In the genomic region with DNA sequence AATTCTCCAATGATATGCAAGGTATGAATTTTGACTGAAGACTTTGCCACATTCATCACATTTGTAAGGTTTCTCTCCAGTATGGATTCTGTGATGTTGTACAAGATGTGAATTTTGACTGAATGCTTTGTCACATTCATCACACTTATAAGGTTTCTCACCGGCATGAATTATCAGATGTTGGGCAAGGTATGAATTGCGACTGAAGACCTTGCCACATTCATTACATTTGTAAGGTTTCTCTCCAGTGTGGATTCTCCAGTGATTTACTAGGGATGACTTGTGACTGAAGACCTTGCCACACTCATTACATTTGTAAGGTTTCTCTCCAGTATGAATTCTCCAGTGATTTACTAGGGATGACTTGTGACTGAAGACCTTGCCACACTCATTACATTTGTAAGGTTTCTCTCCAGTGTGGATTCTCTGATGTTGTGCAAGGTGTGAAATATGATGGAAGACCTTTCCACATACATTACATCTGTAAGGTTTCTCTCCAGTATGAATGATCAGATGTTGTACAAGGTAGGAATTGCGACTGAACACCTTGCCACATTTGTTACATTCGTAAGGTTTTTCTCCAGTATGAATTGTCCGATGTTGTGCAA, we compare ENCODE assay signal across 2 cellular contexts.
TF ChIP-seq lines count a peak whose summit lies in the region.

No MANE protein-coding gene starts in this region.

TF ChIP-seq in liver, 16 proteins besides CTCF, POLR2A, EP300 and RAD21:
- TF ChIP-seq, protein P1, sequence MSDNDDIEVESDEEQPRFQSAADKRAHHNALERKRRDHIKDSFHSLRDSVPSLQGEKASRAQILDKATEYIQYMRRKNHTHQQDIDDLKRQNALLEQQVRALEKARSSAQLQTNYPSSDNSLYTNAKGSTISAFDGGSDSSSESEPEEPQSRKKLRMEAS (IDR thresholded peaks at IDR 0.05), result no peak
- TF ChIP-seq YY1 (IDR thresholded peaks at IDR 0.05) (no peak), RXRA (IDR thresholded peaks at IDR 0.05) (no peak), HNF4A (conservative IDR thresholded peaks at IDR 0.05) (no peak), EGR1 (IDR thresholded peaks at IDR 0.05; ENCODE audit: low read depth in 2 of 2) (no peak), HNF4G (IDR thresholded peaks at IDR 0.05) (no peak), FOXA2 (IDR thresholded peaks at IDR 0.05) (no peak), GABPA (IDR thresholded peaks at IDR 0.05 in 1 of 2, conservative IDR thresholded peaks at IDR 0.05 in 1 of 2) (no peak), SP1 (IDR thresholded peaks at IDR 0.05) (no peak), FOXA1 (IDR thresholded peaks at IDR 0.05) (no peak), JUND (IDR thresholded peaks at IDR 0.05) (no peak)
- TF ChIP-seq, protein P2, sequence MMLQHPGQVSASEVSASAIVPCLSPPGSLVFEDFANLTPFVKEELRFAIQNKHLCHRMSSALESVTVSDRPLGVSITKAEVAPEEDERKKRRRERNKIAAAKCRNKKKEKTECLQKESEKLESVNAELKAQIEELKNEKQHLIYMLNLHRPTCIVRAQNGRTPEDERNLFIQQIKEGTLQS (IDR thresholded peaks at IDR 0.05), result no peak
- TF ChIP-seq, protein P3, sequence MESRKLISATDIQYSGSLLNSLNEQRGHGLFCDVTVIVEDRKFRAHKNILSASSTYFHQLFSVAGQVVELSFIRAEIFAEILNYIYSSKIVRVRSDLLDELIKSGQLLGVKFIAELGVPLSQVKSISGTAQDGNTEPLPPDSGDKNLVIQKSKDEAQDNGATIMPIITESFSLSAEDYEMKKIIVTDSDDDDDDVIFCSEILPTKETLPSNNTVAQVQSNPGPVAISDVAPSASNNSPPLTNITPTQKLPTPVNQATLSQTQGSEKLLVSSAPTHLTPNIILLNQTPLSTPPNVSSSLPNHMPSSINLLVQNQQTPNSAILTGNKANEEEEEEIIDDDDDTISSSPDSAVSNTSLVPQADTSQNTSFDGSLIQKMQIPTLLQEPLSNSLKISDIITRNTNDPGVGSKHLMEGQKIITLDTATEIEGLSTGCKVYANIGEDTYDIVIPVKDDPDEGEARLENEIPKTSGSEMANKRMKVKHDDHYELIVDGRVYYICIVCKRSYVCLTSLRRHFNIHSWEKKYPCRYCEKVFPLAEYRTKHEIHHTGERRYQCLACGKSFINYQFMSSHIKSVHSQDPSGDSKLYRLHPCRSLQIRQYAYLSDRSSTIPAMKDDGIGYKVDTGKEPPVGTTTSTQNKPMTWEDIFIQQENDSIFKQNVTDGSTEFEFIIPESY (IDR thresholded peaks at IDR 0.05), result no peak
- TF ChIP-seq, protein P4, sequence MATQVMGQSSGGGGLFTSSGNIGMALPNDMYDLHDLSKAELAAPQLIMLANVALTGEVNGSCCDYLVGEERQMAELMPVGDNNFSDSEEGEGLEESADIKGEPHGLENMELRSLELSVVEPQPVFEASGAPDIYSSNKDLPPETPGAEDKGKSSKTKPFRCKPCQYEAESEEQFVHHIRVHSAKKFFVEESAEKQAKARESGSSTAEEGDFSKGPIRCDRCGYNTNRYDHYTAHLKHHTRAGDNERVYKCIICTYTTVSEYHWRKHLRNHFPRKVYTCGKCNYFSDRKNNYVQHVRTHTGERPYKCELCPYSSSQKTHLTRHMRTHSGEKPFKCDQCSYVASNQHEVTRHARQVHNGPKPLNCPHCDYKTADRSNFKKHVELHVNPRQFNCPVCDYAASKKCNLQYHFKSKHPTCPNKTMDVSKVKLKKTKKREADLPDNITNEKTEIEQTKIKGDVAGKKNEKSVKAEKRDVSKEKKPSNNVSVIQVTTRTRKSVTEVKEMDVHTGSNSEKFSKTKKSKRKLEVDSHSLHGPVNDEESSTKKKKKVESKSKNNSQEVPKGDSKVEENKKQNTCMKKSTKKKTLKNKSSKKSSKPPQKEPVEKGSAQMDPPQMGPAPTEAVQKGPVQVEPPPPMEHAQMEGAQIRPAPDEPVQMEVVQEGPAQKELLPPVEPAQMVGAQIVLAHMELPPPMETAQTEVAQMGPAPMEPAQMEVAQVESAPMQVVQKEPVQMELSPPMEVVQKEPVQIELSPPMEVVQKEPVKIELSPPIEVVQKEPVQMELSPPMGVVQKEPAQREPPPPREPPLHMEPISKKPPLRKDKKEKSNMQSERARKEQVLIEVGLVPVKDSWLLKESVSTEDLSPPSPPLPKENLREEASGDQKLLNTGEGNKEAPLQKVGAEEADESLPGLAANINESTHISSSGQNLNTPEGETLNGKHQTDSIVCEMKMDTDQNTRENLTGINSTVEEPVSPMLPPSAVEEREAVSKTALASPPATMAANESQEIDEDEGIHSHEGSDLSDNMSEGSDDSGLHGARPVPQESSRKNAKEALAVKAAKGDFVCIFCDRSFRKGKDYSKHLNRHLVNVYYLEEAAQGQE (IDR thresholded peaks at IDR 0.05), result no peak

TF ChIP-seq in K562, 482 proteins besides CTCF, POLR2A, EP300 and RAD21:
- TF ChIP-seq ZNF274 (IDR thresholded peaks at IDR 0.05; ENCODE audit: borderline replicate concordance, low read depth, low read length) (peak; percentile 87), ZNF57 (CRISPR knock-in tag; IDR thresholded peaks at IDR 0.05) (no peak), ZNF75A (CRISPR knock-in tag; IDR thresholded peaks at IDR 0.05) (0 out of 2 replicates have a peak, but pooled peaks have one; percentile 23), ZNF79 (CRISPR knock-in tag; IDR thresholded peaks at IDR 0.05; ENCODE audit: low read depth) (no peak), POLR2B (IDR thresholded peaks at IDR 0.05; ENCODE audit: low read depth, partially characterized antibody) (no peak), BRD9 (IDR thresholded peaks at IDR 0.05; ENCODE audit: low read depth, partially characterized antibody) (no peak), TCF7L2 (IDR thresholded peaks at IDR 0.05; ENCODE audit: low read depth, low read length) (no peak)
- TF ChIP-seq, protein P5, sequence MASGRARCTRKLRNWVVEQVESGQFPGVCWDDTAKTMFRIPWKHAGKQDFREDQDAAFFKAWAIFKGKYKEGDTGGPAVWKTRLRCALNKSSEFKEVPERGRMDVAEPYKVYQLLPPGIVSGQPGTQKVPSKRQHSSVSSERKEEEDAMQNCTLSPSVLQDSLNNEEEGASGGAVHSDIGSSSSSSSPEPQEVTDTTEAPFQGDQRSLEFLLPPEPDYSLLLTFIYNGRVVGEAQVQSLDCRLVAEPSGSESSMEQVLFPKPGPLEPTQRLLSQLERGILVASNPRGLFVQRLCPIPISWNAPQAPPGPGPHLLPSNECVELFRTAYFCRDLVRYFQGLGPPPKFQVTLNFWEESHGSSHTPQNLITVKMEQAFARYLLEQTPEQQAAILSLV (tag; IDR thresholded peaks at IDR 0.05), result no peak
- TF ChIP-seq, protein P6, sequence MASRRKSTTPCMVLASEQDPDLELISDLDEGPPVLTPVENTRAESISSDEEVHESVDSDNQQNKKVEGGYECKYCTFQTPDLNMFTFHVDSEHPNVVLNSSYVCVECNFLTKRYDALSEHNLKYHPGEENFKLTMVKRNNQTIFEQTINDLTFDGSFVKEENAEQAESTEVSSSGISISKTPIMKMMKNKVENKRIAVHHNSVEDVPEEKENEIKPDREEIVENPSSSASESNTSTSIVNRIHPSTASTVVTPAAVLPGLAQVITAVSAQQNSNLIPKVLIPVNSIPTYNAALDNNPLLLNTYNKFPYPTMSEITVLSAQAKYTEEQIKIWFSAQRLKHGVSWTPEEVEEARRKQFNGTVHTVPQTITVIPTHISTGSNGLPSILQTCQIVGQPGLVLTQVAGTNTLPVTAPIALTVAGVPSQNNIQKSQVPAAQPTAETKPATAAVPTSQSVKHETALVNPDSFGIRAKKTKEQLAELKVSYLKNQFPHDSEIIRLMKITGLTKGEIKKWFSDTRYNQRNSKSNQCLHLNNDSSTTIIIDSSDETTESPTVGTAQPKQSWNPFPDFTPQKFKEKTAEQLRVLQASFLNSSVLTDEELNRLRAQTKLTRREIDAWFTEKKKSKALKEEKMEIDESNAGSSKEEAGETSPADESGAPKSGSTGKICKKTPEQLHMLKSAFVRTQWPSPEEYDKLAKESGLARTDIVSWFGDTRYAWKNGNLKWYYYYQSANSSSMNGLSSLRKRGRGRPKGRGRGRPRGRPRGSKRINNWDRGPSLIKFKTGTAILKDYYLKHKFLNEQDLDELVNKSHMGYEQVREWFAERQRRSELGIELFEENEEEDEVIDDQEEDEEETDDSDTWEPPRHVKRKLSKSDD (conservative IDR thresholded peaks at IDR 0.05; ENCODE audit: low read length), result no peak
